ENCODE assay signal across 1 cellular context in genomic region chr2:47033102-47033880, GRCh38.
TF ChIP-seq lines count a peak whose summit lies in the region.

No MANE protein-coding gene starts in this region.

TF ChIP-seq in HepG2, 621 proteins besides CTCF, POLR2A, EP300 and RAD21 (continued from another document and continues in another):
- TF ChIP-seq, protein P1, sequence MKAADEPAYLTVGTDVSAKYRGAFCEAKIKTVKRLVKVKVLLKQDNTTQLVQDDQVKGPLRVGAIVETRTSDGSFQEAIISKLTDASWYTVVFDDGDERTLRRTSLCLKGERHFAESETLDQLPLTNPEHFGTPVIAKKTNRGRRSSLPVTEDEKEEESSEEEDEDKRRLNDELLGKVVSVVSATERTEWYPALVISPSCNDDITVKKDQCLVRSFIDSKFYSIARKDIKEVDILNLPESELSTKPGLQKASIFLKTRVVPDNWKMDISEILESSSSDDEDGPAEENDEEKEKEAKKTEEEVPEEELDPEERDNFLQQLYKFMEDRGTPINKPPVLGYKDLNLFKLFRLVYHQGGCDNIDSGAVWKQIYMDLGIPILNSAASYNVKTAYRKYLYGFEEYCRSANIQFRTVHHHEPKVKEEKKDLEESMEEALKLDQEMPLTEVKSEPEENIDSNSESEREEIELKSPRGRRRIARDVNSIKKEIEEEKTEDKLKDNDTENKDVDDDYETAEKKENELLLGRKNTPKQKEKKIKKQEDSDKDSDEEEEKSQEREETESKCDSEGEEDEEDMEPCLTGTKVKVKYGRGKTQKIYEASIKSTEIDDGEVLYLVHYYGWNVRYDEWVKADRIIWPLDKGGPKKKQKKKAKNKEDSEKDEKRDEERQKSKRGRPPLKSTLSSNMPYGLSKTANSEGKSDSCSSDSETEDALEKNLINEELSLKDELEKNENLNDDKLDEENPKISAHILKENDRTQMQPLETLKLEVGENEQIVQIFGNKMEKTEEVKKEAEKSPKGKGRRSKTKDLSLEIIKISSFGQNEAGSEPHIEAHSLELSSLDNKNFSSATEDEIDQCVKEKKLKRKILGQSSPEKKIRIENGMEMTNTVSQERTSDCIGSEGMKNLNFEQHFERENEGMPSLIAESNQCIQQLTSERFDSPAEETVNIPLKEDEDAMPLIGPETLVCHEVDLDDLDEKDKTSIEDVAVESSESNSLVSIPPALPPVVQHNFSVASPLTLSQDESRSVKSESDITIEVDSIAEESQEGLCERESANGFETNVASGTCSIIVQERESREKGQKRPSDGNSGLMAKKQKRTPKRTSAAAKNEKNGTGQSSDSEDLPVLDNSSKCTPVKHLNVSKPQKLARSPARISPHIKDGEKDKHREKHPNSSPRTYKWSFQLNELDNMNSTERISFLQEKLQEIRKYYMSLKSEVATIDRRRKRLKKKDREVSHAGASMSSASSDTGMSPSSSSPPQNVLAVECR (CRISPR knock-in tag; IDR thresholded peaks at IDR 0.05; ENCODE audit: borderline replicate concordance), result peak; percentile 50; the same call in 1 of the 2 replicates
- TF ChIP-seq, protein P2, sequence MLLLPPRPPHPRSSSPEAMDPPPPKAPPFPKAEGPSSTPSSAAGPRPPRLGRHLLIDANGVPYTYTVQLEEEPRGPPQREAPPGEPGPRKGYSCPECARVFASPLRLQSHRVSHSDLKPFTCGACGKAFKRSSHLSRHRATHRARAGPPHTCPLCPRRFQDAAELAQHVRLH (CRISPR knock-in tag; IDR thresholded peaks at IDR 0.05; ENCODE audit: borderline replicate concordance, low read depth), result no peak
- TF ChIP-seq PHF21A (CRISPR knock-in tag; IDR thresholded peaks at IDR 0.05) (peak; percentile 52; the same call in 1 of the 2 replicates), GLI4 (CRISPR knock-in tag; IDR thresholded peaks at IDR 0.05; ENCODE audit: borderline replicate concordance) (0 out of 2 replicates have a peak, but pooled peaks have one; percentile 28), TCF7 (IDR thresholded peaks at IDR 0.05; ENCODE audit: low read depth) (no peak), HDAC2 (CRISPR knock-in tag; IDR thresholded peaks at IDR 0.05) (peak; percentile 40; the same call in 1 of the 2 replicates), ZMYM2 (CRISPR knock-in tag; IDR thresholded peaks at IDR 0.05) (no peak), ZNF547 (CRISPR knock-in tag; IDR thresholded peaks at IDR 0.05) (0 out of 2 replicates have a peak, but pooled peaks have one; percentile 24), CEBPB (IDR thresholded peaks at IDR 0.05; ENCODE audit: borderline replicate concordance, low read depth, low read length) (no peak), MAZ (IDR thresholded peaks at IDR 0.05; ENCODE audit: borderline replicate concordance, low read depth, low read length) (0 out of 2 replicates have a peak, but pooled peaks have one; percentile 22), MAZ (CRISPR knock-in tag; IDR thresholded peaks at IDR 0.05; ENCODE audit: low read depth) (no peak), ZSCAN21 (CRISPR knock-in tag; IDR thresholded peaks at IDR 0.05; ENCODE audit: borderline replicate concordance) (peak; percentile 59; the same call in 1 of the 2 replicates), HIVEP1 (CRISPR knock-in tag; IDR thresholded peaks at IDR 0.05) (0 out of 2 replicates have a peak, but pooled peaks have one; percentile 19), ZC3H4 (CRISPR knock-in tag; IDR thresholded peaks at IDR 0.05; ENCODE audit: borderline replicate concordance) (peak; percentile 66), BRD4 (CRISPR knock-in tag; IDR thresholded peaks at IDR 0.05) (peak; percentile 57; the same call in 1 of the 2 replicates), KLF13 (CRISPR knock-in tag; IDR thresholded peaks at IDR 0.05) (peak; percentile 20; the same call in 1 of the 2 replicates), RXRB (CRISPR knock-in tag; IDR thresholded peaks at IDR 0.05; ENCODE audit: borderline replicate concordance) (peak; percentile 61; the same call in 1 of the 2 replicates), ZNF776 (CRISPR knock-in tag; IDR thresholded peaks at IDR 0.05) (no peak), ZNF3 (CRISPR knock-in tag; IDR thresholded peaks at IDR 0.05) (0 out of 2 replicates have a peak, but pooled peaks have one; percentile 17), PITX1 (CRISPR knock-in tag; IDR thresholded peaks at IDR 0.05) (0 out of 2 replicates have a peak, but pooled peaks have one; percentile 15), RORA (CRISPR knock-in tag; IDR thresholded peaks at IDR 0.05) (no peak), RARA (CRISPR knock-in tag; IDR thresholded peaks at IDR 0.05) (peak; percentile 72), ZFX (CRISPR knock-in tag; IDR thresholded peaks at IDR 0.05; ENCODE audit: low read depth) (peak; percentile 42), ZNF839 (CRISPR knock-in tag; IDR thresholded peaks at IDR 0.05; ENCODE audit: borderline replicate concordance) (peak; percentile 23; the same call in 1 of the 2 replicates), SAP130 (CRISPR knock-in tag; IDR thresholded peaks at IDR 0.05; ENCODE audit: low read depth) (peak; percentile 54; the same call in 1 of the 2 replicates), NR2F1 (CRISPR knock-in tag; IDR thresholded peaks at IDR 0.05) (peak; percentile 1 to 18; a peak in 1 of 4 replicates), AGO2 (optimal IDR thresholded peaks at IDR 0.05; ENCODE audit: low read depth, low read length) (peak; percentile 72), NRL (CRISPR knock-in tag; IDR thresholded peaks at IDR 0.05; ENCODE audit: borderline replicate concordance) (peak; percentile 35; the same call in 1 of the 2 replicates), ZNF468 (CRISPR knock-in tag; IDR thresholded peaks at IDR 0.05) (no peak), ZNF619 (CRISPR knock-in tag; IDR thresholded peaks at IDR 0.05) (peak; percentile 84; the same call in 1 of the 2 replicates), HOXA3 (CRISPR knock-in tag; IDR thresholded peaks at IDR 0.05) (no peak), NCOA1 (CRISPR knock-in tag; IDR thresholded peaks at IDR 0.05) (no peak), CREBL2 (CRISPR knock-in tag; IDR thresholded peaks at IDR 0.05; ENCODE audit: borderline replicate concordance) (0 out of 2 replicates have a peak, but pooled peaks have one; percentile 71), CHD4 (IDR thresholded peaks at IDR 0.05; ENCODE audit: borderline replicate concordance, low read length) (peak; percentile 69; the same call in 1 of the 2 replicates), MED1 (CRISPR knock-in tag; IDR thresholded peaks at IDR 0.05) (peak; percentile 63; the same call in 1 of the 2 replicates)
- TF ChIP-seq, protein P3, sequence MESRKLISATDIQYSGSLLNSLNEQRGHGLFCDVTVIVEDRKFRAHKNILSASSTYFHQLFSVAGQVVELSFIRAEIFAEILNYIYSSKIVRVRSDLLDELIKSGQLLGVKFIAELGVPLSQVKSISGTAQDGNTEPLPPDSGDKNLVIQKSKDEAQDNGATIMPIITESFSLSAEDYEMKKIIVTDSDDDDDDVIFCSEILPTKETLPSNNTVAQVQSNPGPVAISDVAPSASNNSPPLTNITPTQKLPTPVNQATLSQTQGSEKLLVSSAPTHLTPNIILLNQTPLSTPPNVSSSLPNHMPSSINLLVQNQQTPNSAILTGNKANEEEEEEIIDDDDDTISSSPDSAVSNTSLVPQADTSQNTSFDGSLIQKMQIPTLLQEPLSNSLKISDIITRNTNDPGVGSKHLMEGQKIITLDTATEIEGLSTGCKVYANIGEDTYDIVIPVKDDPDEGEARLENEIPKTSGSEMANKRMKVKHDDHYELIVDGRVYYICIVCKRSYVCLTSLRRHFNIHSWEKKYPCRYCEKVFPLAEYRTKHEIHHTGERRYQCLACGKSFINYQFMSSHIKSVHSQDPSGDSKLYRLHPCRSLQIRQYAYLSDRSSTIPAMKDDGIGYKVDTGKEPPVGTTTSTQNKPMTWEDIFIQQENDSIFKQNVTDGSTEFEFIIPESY (CRISPR knock-in tag; IDR thresholded peaks at IDR 0.05), result 0 out of 2 replicates have a peak, but pooled peaks have one; percentile 14
- TF ChIP-seq, protein P4, sequence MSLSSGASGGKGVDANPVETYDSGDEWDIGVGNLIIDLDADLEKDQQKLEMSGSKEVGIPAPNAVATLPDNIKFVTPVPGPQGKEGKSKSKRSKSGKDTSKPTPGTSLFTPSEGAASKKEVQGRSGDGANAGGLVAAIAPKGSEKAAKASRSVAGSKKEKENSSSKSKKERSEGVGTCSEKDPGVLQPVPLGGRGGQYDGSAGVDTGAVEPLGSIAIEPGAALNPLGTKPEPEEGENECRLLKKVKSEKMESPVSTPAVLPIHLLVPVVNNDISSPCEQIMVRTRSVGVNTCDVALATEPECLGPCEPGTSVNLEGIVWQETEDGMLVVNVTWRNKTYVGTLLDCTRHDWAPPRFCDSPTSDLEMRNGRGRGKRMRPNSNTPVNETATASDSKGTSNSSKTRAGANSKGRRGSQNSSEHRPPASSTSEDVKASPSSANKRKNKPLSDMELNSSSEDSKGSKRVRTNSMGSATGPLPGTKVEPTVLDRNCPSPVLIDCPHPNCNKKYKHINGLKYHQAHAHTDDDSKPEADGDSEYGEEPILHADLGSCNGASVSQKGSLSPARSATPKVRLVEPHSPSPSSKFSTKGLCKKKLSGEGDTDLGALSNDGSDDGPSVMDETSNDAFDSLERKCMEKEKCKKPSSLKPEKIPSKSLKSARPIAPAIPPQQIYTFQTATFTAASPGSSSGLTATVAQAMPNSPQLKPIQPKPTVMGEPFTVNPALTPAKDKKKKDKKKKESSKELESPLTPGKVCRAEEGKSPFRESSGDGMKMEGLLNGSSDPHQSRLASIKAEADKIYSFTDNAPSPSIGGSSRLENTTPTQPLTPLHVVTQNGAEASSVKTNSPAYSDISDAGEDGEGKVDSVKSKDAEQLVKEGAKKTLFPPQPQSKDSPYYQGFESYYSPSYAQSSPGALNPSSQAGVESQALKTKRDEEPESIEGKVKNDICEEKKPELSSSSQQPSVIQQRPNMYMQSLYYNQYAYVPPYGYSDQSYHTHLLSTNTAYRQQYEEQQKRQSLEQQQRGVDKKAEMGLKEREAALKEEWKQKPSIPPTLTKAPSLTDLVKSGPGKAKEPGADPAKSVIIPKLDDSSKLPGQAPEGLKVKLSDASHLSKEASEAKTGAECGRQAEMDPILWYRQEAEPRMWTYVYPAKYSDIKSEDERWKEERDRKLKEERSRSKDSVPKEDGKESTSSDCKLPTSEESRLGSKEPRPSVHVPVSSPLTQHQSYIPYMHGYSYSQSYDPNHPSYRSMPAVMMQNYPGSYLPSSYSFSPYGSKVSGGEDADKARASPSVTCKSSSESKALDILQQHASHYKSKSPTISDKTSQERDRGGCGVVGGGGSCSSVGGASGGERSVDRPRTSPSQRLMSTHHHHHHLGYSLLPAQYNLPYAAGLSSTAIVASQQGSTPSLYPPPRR (CRISPR knock-in tag; IDR thresholded peaks at IDR 0.05; ENCODE audit: borderline replicate concordance), result 0 out of 2 replicates have a peak, but pooled peaks have one; percentile 29
- TF ChIP-seq, protein P5, sequence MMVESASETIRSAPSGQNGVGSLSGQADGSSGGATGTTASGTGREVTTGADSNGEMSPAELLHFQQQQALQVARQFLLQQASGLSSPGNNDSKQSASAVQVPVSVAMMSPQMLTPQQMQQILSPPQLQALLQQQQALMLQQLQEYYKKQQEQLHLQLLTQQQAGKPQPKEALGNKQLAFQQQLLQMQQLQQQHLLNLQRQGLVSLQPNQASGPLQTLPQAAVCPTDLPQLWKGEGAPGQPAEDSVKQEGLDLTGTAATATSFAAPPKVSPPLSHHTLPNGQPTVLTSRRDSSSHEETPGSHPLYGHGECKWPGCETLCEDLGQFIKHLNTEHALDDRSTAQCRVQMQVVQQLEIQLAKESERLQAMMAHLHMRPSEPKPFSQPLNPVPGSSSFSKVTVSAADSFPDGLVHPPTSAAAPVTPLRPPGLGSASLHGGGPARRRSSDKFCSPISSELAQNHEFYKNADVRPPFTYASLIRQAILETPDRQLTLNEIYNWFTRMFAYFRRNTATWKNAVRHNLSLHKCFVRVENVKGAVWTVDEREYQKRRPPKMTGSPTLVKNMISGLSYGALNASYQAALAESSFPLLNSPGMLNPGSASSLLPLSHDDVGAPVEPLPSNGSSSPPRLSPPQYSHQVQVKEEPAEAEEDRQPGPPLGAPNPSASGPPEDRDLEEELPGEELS (CRISPR knock-in tag; IDR thresholded peaks at IDR 0.05), result 0 out of 2 replicates have a peak, but pooled peaks have one; percentile 18
- TF ChIP-seq, protein P6, sequence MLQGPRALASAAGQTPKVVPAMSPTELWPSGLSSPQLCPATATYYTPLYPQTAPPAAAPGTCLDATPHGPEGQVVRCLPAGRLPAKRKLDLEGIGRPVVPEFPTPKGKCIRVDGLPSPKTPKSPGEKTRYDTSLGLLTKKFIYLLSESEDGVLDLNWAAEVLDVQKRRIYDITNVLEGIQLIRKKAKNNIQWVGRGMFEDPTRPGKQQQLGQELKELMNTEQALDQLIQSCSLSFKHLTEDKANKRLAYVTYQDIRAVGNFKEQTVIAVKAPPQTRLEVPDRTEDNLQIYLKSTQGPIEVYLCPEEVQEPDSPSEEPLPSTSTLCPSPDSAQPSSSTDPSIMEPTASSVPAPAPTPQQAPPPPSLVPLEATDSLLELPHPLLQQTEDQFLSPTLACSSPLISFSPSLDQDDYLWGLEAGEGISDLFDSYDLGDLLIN (CRISPR knock-in tag; IDR thresholded peaks at IDR 0.05; ENCODE audit: borderline replicate concordance), result no peak
- TF ChIP-seq, protein P7, sequence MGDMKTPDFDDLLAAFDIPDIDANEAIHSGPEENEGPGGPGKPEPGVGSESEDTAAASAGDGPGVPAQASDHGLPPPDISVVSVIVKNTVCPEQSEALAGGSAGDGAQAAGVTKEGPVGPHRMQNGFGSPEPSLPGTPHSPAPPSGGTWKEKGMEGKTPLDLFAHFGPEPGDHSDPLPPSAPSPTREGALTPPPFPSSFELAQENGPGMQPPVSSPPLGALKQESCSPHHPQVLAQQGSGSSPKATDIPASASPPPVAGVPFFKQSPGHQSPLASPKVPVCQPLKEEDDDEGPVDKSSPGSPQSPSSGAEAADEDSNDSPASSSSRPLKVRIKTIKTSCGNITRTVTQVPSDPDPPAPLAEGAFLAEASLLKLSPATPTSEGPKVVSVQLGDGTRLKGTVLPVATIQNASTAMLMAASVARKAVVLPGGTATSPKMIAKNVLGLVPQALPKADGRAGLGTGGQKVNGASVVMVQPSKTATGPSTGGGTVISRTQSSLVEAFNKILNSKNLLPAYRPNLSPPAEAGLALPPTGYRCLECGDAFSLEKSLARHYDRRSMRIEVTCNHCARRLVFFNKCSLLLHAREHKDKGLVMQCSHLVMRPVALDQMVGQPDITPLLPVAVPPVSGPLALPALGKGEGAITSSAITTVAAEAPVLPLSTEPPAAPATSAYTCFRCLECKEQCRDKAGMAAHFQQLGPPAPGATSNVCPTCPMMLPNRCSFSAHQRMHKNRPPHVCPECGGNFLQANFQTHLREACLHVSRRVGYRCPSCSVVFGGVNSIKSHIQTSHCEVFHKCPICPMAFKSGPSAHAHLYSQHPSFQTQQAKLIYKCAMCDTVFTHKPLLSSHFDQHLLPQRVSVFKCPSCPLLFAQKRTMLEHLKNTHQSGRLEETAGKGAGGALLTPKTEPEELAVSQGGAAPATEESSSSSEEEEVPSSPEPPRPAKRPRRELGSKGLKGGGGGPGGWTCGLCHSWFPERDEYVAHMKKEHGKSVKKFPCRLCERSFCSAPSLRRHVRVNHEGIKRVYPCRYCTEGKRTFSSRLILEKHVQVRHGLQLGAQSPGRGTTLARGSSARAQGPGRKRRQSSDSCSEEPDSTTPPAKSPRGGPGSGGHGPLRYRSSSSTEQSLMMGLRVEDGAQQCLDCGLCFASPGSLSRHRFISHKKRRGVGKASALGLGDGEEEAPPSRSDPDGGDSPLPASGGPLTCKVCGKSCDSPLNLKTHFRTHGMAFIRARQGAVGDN (CRISPR knock-in tag; IDR thresholded peaks at IDR 0.05), result peak; percentile 82
